ENCODE assay signal across 20 cellular contexts in genomic region chr10:59284111-59284975, GRCh38.
DNase-seq lines count a peak whose midpoint lies in the region; ATAC-seq, FAIRE-seq and TF ChIP-seq lines count a peak whose summit lies in the region.
"Had no signal": no experiment of that assay in that cellular context is flagged by ENCODE, and none has a peak within 500 bp of the region (broad histone marks: within the 10 kb centered on the region; RNA-seq: fewer than 3 reads in every experiment).

No MANE protein-coding gene starts in this region.

- H3K9ac ChIP-seq in H1 (replicated peaks in 1 of 4; ENCODE audit: extremely low read depth in 1 of 4, low read depth in 3 of 4, low read length in 3 of 4) = no peak overlapping the region; a peak in 1 of 7 replicates

- H3K56ac ChIP-seq in H1 (replicated peaks; ENCODE audit: insufficient read length, low read depth, low read length) = no peak overlapping the region

- H3K79me2 ChIP-seq in H1 (ENCODE audit: control insufficient read depth in 1 of 2, insufficient read depth in 2 of 2, low read length in 2 of 2) = no peaks in the 10 kb centered on the region

- 93 to 100% methylated on average over 1 to 7 of the region's 7 CpGs for WGBS in H1 (ENCODE audit: extremely low coverage in 1 of 2, insufficient coverage in 1 of 2, insufficient read length in 1 of 2, insufficient replicate concordance in 2 of 2, low coverage in 1 of 2, low lambda C conversion rate in 2 of 2, missing lambda C conversion rate in 1 of 2), 2 experiments

- H3K9me3 ChIP-seq in RWPE2 (ENCODE audit: severe bottlenecking) (no peaks in the 10 kb centered on the region), H1 (ENCODE audit: insufficient read depth in 2 of 2, low read depth in 1 of 2, low read length in 1 of 2) (no peaks in the 10 kb centered on the region), right atrium auricular region (no peaks in the 10 kb centered on the region)
- no peaks in the 10 kb centered on the region for H3K9me3 ChIP-seq in naive thymus-derived CD4-positive, alpha-beta T cell (ENCODE audit: control insufficient read depth in 2 of 3, low read length in 3 of 3)
- H3K9me3 ChIP-seq: left ventricle myocardium inferior had no signal

- no peak overlapping the region for H4K91ac ChIP-seq in H1 (replicated peaks; ENCODE audit: insufficient read length, low read length)

- H3K27ac ChIP-seq in RWPE2 (ENCODE audit: poor library complexity, severe bottlenecking) (no peak overlapping the region), H1 (ENCODE audit: low read depth, low read length) (no peak overlapping the region), temporal lobe (ENCODE audit: low read depth, low read length) (peak overlapping the region; percentile 91), right atrium auricular region (no peak overlapping the region)
- no peak overlapping the region for H3K27ac ChIP-seq in naive thymus-derived CD4-positive, alpha-beta T cell (ENCODE audit: low read depth, low read length)
- H3K27ac ChIP-seq: left ventricle myocardium inferior had no signal

- H3K23me2 ChIP-seq in H1 (ENCODE audit: low read depth, low read length) = peaks cover 7% of the 10 kb centered on the region; the same call in 1 of the 2 replicates

- H2BK20ac ChIP-seq in H1 (ENCODE audit: low read length) = peak overlapping the region; percentile 43; the same call in 1 of the 2 replicates

- no peak overlapping the region for H3K18ac ChIP-seq in H1 (ENCODE audit: extremely low read depth, low read length)

- CTCF ChIA-PET in H1 (lab: Charles Lee; ENCODE audit: partially characterized antibody) = interaction anchor here (1.0 kb wide), 1 partner anchor 72 kb away, joined by 3 read pairs; no protein-coding TSS in a partner anchor
- CTCF ChIA-PET in naive thymus-derived CD4-positive, alpha-beta T cell (lab: Charles Lee) = no interaction called here

- H3K9me3 Mint-ChIP-seq in naive thymus-derived CD4-positive, alpha-beta T cell = peaks cover 0 to 5% (median 0%) of the 10 kb centered on the region in 11 donors

- no peak overlapping the region for H3K23ac ChIP-seq in H1 (ENCODE audit: insufficient read length)

- H3K4me3 Mint-ChIP-seq in naive thymus-derived CD4-positive, alpha-beta T cell = no peak overlapping the region
- H3K4me3 Mint-ChIP-seq: activated CD8-positive, alpha-beta memory T cell treated with anti-CD3 and anti-CD28 coated beads, Interleukin-2, amount 10 ng/mL, durations not matched to agents 7 days and 5 days; B cell had no signal

- H3K4ac ChIP-seq in H1 (replicated peaks; ENCODE audit: insufficient read length, low read depth, low read length) = peak overlapping the region; percentile 88

- H3K36me3 ChIP-seq in RWPE2 (ENCODE audit: low read depth) (no peaks in the 10 kb centered on the region), H1 (ENCODE audit: control insufficient read depth in 2 of 4, insufficient read depth in 4 of 4, low read length in 3 of 4) (no peaks in the 10 kb centered on the region), right atrium auricular region (no peaks in the 10 kb centered on the region)
- H3K36me3 ChIP-seq in naive thymus-derived CD4-positive, alpha-beta T cell (ENCODE audit: control insufficient read depth in 2 of 3, insufficient read depth in 3 of 3, low read length in 3 of 3) = no peaks in the 10 kb centered on the region

- no peaks in the 10 kb centered on the region for H3K36me3 Mint-ChIP-seq in naive thymus-derived CD4-positive, alpha-beta T cell
- H3K36me3 Mint-ChIP-seq: activated CD8-positive, alpha-beta memory T cell treated with anti-CD3 and anti-CD28 coated beads, Interleukin-2, amount 10 ng/mL, durations not matched to agents 7 days and 5 days had no signal

- TF ChIP-seq CTCF in RWPE2 (IDR thresholded peaks at IDR 0.05; ENCODE audit: poor library complexity, severe bottlenecking) (no peak), H1 (IDR thresholded peaks at IDR 0.05; ENCODE audit: control extremely low read depth in 1 of 3, insufficient read depth in 1 of 3, low read depth in 1 of 3, low read length in 3 of 3) (no peak), right atrium auricular region (IDR thresholded peaks at IDR 0.05) (no peak)

- H2BK5ac ChIP-seq in H1 (ENCODE audit: low read depth, low read length) = 0 out of 2 replicates have a peak overlapping the region, but pooled peaks have one; percentile 19

- H2BK120ac ChIP-seq in H1 (replicated peaks; ENCODE audit: low read depth, low read length) = no peak overlapping the region

- no peaks in the 10 kb centered on the region for H3K79me1 ChIP-seq in H1 (ENCODE audit: low read depth, low read length)

- no peak overlapping the region for H3K4me2 ChIP-seq in H1 (ENCODE audit: insufficient read depth in 1 of 2, low read depth in 2 of 2, low read length in 2 of 2)

- no peak overlapping the region for H3K27ac Mint-ChIP-seq in naive thymus-derived CD4-positive, alpha-beta T cell
- H3K27ac Mint-ChIP-seq: activated CD8-positive, alpha-beta memory T cell treated with anti-CD3 and anti-CD28 coated beads, Interleukin-2, amount 10 ng/mL, durations not matched to agents 7 days and 5 days; B cell had no signal

- H3K4me3 ChIP-seq in RWPE2 (ENCODE audit: severe bottlenecking) (no peak overlapping the region), H1 (ENCODE audit: extremely low read depth in 1 of 4, insufficient read depth in 2 of 4, low read depth in 3 of 4, low read length in 4 of 4) (no peak overlapping the region), right atrium auricular region (no peak overlapping the region)
- H3K4me3 ChIP-seq in naive thymus-derived CD4-positive, alpha-beta T cell (ENCODE audit: low read length) = no peak overlapping the region
- H3K4me3 ChIP-seq: left ventricle myocardium inferior had no signal

- no peak overlapping the region for H2AK5ac ChIP-seq in H1 (ENCODE audit: low read depth, low read length)

- POLR2A ChIA-PET in H1 (lab: Charles Lee; ENCODE audit: partially characterized antibody) = no interaction called here
- POLR2A ChIA-PET in naive thymus-derived CD4-positive, alpha-beta T cell (lab: Charles Lee) = no interaction called here

- intact Hi-C loops in naive thymus-derived CD4-positive, alpha-beta T cell (cut with micrococcal nuclease) = no loop called here

- H4K8ac ChIP-seq in H1 (ENCODE audit: extremely low read depth, insufficient read depth, low read length) = no peak overlapping the region

- no peak for FAIRE-seq in H1 (lab: Jason Lieb, UNC)
- FAIRE-seq: frontal cortex, HTR-8/SVneo, small intestine had no signal

- no peak overlapping the region; the same call in 1 of the 2 replicates for H2AFZ ChIP-seq in H1 (ENCODE audit: low read length)

- no peak for TF ChIP-seq EP300 in H1 (IDR thresholded peaks at IDR 0.05; ENCODE audit: borderline replicate concordance in 1 of 2, low read depth in 2 of 2, low read length in 2 of 2)

- no peak for TF ChIP-seq RAD21 in H1 (IDR thresholded peaks at IDR 0.05 in 1 of 2, conservative IDR thresholded peaks at IDR 0.05 in 1 of 2; ENCODE audit: low read depth in 2 of 2, low read length in 2 of 2)

- no peaks in the 10 kb centered on the region for H4K20me1 ChIP-seq in H1 (replicated peaks in 1 of 2; ENCODE audit: control insufficient read depth in 1 of 2, insufficient read depth in 2 of 2, low read length in 2 of 2)

- DNase-seq in RWPE2 (ENCODE audit: low spot score) (no peak), H1 (ENCODE audit: low read depth in 1 of 2, low spot score in 2 of 2) (no peak), right atrium auricular region (ENCODE audit: low spot score) (no peak), ecto neural progenitor cell (ENCODE audit: low spot score) (no peak)
- no peak for DNase-seq in naive thymus-derived CD4-positive, alpha-beta T cell
- DNase-seq: activated CD4-positive, alpha-beta T cell treated with anti-CD3 and anti-CD28 coated beads for 1 hour; activated CD8-positive, alpha-beta memory T cell treated with anti-CD3 and anti-CD28 coated beads, Interleukin-2, amount 10 ng/mL, durations not matched to agents 7 days and 5 days; activated effector memory CD4-positive, alpha-beta T cell treated with Interleukin-2 at 50 U/mL for 16 hours; HCEC 1CT; left ventricle myocardium inferior; NCI-H2171 treated with DMSO at 0.1 percent for 48 hours; NCI-H774; small intestine; stimulated activated CD4-positive, alpha-beta T cell treated with anti-CD3 and anti-CD28 coated beads, Interleukin-4, amount 100 ng/mL, for 1 hour; T1000 had no signal

- H2BK15ac ChIP-seq in H1 (ENCODE audit: low read length) = 0 out of 2 replicates have a peak overlapping the region, but pooled peaks have one; percentile 40

- H3K27me3 ChIP-seq in RWPE2 (ENCODE audit: insufficient read depth, poor library complexity, severe bottlenecking) (peaks cover 4% of the 10 kb centered on the region), H1 (replicated peaks in 1 of 4; ENCODE audit: control insufficient read depth in 3 of 4, extremely low read depth in 1 of 4, insufficient read depth in 3 of 4, low read length in 3 of 4) (no peaks in the 10 kb centered on the region), right atrium auricular region (no peaks in the 10 kb centered on the region)
- no peaks in the 10 kb centered on the region for H3K27me3 ChIP-seq in naive thymus-derived CD4-positive, alpha-beta T cell (ENCODE audit: control insufficient read depth in 2 of 2, insufficient read depth in 2 of 2, low read length in 2 of 2)

- peak overlapping the region; percentile 13; the same call in 1 of the 2 replicates for H2BK12ac ChIP-seq in H1 (ENCODE audit: low read depth, low read length)

- ATAC-seq in RWPE2 (ENCODE audit: low read depth) = peak; percentile 75; the same call in 2 of the 3 replicates
- ATAC-seq in naive thymus-derived CD4-positive, alpha-beta T cell = peak; percentile 20
- no peak for ATAC-seq in GM21360 (IDR thresholded peaks at IDR 0.05; ENCODE audit: unreplicated experiment)
- ATAC-seq: activated CD8-positive, alpha-beta memory T cell treated with anti-CD3 and anti-CD28 coated beads, Interleukin-2, amount 10 ng/mL, durations not matched to agents 7 days and 5 days had no signal

- no peak for TF ChIP-seq POLR2A in H1 (IDR thresholded peaks at IDR 0.05; ENCODE audit: control extremely low read depth in 1 of 2, low read depth in 2 of 2, low read length in 2 of 2)

- H3K4me1 Mint-ChIP-seq in naive thymus-derived CD4-positive, alpha-beta T cell = no peaks in the 10 kb centered on the region
- H3K4me1 Mint-ChIP-seq: activated CD8-positive, alpha-beta memory T cell treated with anti-CD3 and anti-CD28 coated beads, Interleukin-2, amount 10 ng/mL, durations not matched to agents 7 days and 5 days; B cell had no signal

- H3K27me3 Mint-ChIP-seq in naive thymus-derived CD4-positive, alpha-beta T cell = peaks cover 0 to 4% (median 0%) of the 10 kb centered on the region in 5 donors
- H3K27me3 Mint-ChIP-seq: activated CD8-positive, alpha-beta memory T cell treated with anti-CD3 and anti-CD28 coated beads, Interleukin-2, amount 10 ng/mL, durations not matched to agents 7 days and 5 days had no signal

- H4K5ac ChIP-seq in H1 (ENCODE audit: insufficient read length, low read depth, low read length) = no peak overlapping the region

- no peaks in the 10 kb centered on the region for H3K4me1 ChIP-seq in RWPE2 (ENCODE audit: insufficient read depth, poor library complexity, severe bottlenecking)
- peaks cover under 1 to 4% (median 2%) of the 10 kb centered on the region in 4 experiments; a peak in 4 of 7 replicates for H3K4me1 ChIP-seq in H1 (replicated peaks in 1 of 4; ENCODE audit: control insufficient read depth in 3 of 4, insufficient read depth in 4 of 4, low read length in 3 of 4)
- no peaks in the 10 kb centered on the region for H3K4me1 ChIP-seq in naive thymus-derived CD4-positive, alpha-beta T cell (ENCODE audit: control insufficient read depth in 2 of 2, insufficient read depth in 2 of 2, low read length in 2 of 2)
- H3K4me1 ChIP-seq in right atrium auricular region = no peaks in the 10 kb centered on the region

- H3K14ac ChIP-seq in H1 (ENCODE audit: insufficient read length) = no peak overlapping the region
